10 cellular contexts compared by ENCODE assay signal in genomic region chr1:36124404-36125128, GRCh38. TPM values are rescaled to one million over a fixed set of nuclear protein-coding genes. Genes with fewer than 3 reads are reported as not detected.
DNase-seq lines count a peak whose midpoint lies in the region; ATAC-seq and TF ChIP-seq lines count a peak whose summit lies in the region.
"Had no signal": no experiment of that assay in that cellular context is flagged by ENCODE, and none has a peak within 500 bp of the region (broad histone marks: within the 10 kb centered on the region; RNA-seq: fewer than 3 reads in every experiment).

No MANE protein-coding gene starts in this region.

- H3K36me3 Mint-ChIP-seq in activated naive CD8-positive, alpha-beta T cell treated with anti-CD3 and anti-CD28 coated beads for 36 hours: no peaks in the 10 kb centered on the region

- H3K27ac ChIP-seq in HUES48 (ENCODE audit: low read depth, low read length) (no peak overlapping the region), stomach (peak overlapping the region in 3 of 5 donors; percentile 69 to 81 (median 75))

- no peaks in the 10 kb centered on the region for H3K36me3 ChIP-seq in HUES48 (ENCODE audit: control insufficient read depth, insufficient read depth, low read length)
- no peaks in the 10 kb centered on the region for H3K36me3 ChIP-seq in stomach

- H3K4me1 ChIP-seq in HUES48 (ENCODE audit: control insufficient read depth, insufficient read depth, low read length) (no peaks in the 10 kb centered on the region), stomach (peaks cover 6 to 57% (median 29%) of the 10 kb centered on the region in 4 donors)

- peak overlapping the region; percentile 67 for H3K4me3 Mint-ChIP-seq in activated naive CD8-positive, alpha-beta T cell treated with anti-CD3 and anti-CD28 coated beads for 36 hours

- TF ChIP-seq CTCF in stomach (IDR thresholded peaks at IDR 0.05): no peak

- TF ChIP-seq EP300 in stomach (IDR thresholded peaks at IDR 0.05): no peak

- H3K4me1 Mint-ChIP-seq in activated naive CD8-positive, alpha-beta T cell treated with anti-CD3 and anti-CD28 coated beads for 36 hours: peaks cover 29% of the 10 kb centered on the region

- no peaks in the 10 kb centered on the region for H3K9me3 ChIP-seq in HUES48 (ENCODE audit: control insufficient read depth, insufficient read depth, low read length)
- H3K9me3 ChIP-seq in stomach: no peaks in the 10 kb centered on the region

- intact Hi-C loops in stomach (cut with DNase I; ENCODE audit: low total_unique reads) (no loop called here), left colon (cut with DNase I, micrococcal nuclease) (no loop called here)

- no peak for TF ChIP-seq POLR2A in stomach (IDR thresholded peaks at IDR 0.05)

- 19 to 52% (median 29%) methylated on average over 11 to 42 of the region's 42 CpGs for WGBS in stomach, 5 donors

- H3K27me3 ChIP-seq in HUES48 (ENCODE audit: control insufficient read depth, insufficient read depth, low read length): peaks cover 36% of the 10 kb centered on the region
- H3K27me3 ChIP-seq in stomach: peaks cover 0 to 25% (median 17%) of the 10 kb centered on the region in 3 donors

- H3K27ac Mint-ChIP-seq in activated naive CD8-positive, alpha-beta T cell treated with anti-CD3 and anti-CD28 coated beads for 36 hours: no peak overlapping the region

- peaks cover 30% of the 10 kb centered on the region for H3K27me3 Mint-ChIP-seq in activated naive CD8-positive, alpha-beta T cell treated with anti-CD3 and anti-CD28 coated beads for 36 hours

- H3K4me3 ChIP-seq in HUES48 (ENCODE audit: low read depth, low read length): peak overlapping the region; percentile 34; the same call in 1 of the 2 replicates
- peak overlapping the region; percentile 36 to 50 (median 49) for H3K4me3 ChIP-seq in stomach

- no peak for ATAC-seq in left colon

- DNase-seq in activated naive CD8-positive, alpha-beta T cell treated with anti-CD3 and anti-CD28 coated beads for 36 hours: no peak
- DNase-seq in iPS-NIHi11 (ENCODE audit: low spot score) (peak; percentile 33), stomach (no peak), left colon (no peak), NCI-H2081 (lab: John Stamatoyannopoulos, UW) (no peak), LoVo (ENCODE audit: low spot score) (no peak)
- DNase-seq: GF-D8, KBM-7, NCI-H510A had no signal

- no peak overlapping the region for H3K9ac ChIP-seq in HUES48 (ENCODE audit: low read depth, low read length)

- H3K9me3 Mint-ChIP-seq in activated naive CD8-positive, alpha-beta T cell treated with anti-CD3 and anti-CD28 coated beads for 36 hours: no peaks in the 10 kb centered on the region

RNA-seq across cellular contexts. Expression of gene COL8A2, which starts 0.5 kb away (rescaled TPM):
- 1 to 10 TPM; 1.8 to 1.9 TPM for total RNA-seq in activated naive CD8-positive, alpha-beta T cell treated with anti-CD3 and anti-CD28 coated beads for 36 hours
- total RNA-seq in stomach (10 to 100 TPM in 1 of 5 donors, 1 to 10 TPM in 4; 3.5 to 19.2 (median 5.5) TPM), left colon (1 to 10 TPM in 1 of 2 donors, under 1 TPM in 1; 0.55 to 1.8 TPM)
- 1 to 10 TPM in 2 of 3 donors, under 1 TPM in 1; 0.92 to 5.0 (median 2.0) TPM for polyA plus RNA-seq in stomach

RNA-seq across cellular contexts. Expression of gene TRAPPC3, which starts 24.7 kb away (rescaled TPM):
- 10 to 100 TPM; 58.0 to 59.4 TPM for total RNA-seq in activated naive CD8-positive, alpha-beta T cell treated with anti-CD3 and anti-CD28 coated beads for 36 hours
- total RNA-seq in stomach (10 to 100 TPM in 4 of 5 donors, 1 to 10 TPM in 1; 8.9 to 63.9 (median 19.8) TPM), left colon (10 to 100 TPM; 62.4 to 63.0 TPM)
- 10 to 100 TPM; 61.1 to 64.0 (median 62.8) TPM for polyA plus RNA-seq in stomach

RNA-seq across cellular contexts. Expression of gene MAP7D1, which starts 31.4 kb away (rescaled TPM):
- total RNA-seq in activated naive CD8-positive, alpha-beta T cell treated with anti-CD3 and anti-CD28 coated beads for 36 hours: 100 to 1,000 TPM; 158 to 168 TPM
- total RNA-seq in stomach: 100 to 1,000 TPM in 2 of 5 donors, 10 to 100 TPM in 3; 14.6 to 164 (median 40.3) TPM
- 10 to 100 TPM; 36.7 to 42.8 (median 42.4) TPM for polyA plus RNA-seq in stomach
- total RNA-seq in left colon: 10 to 100 TPM; 38.3 to 62.5 TPM

RNA-seq across cellular contexts. Expression of gene ADPRS, which starts 35.9 kb away (rescaled TPM):
- 10 to 100 TPM; 47.0 to 48.7 TPM for total RNA-seq in activated naive CD8-positive, alpha-beta T cell treated with anti-CD3 and anti-CD28 coated beads for 36 hours
- total RNA-seq in stomach: 10 to 100 TPM in 3 of 5 donors, 1 to 10 TPM in 2; 1.8 to 15.1 (median 11.6) TPM
- polyA plus RNA-seq in stomach: 10 to 100 TPM; 21.3 to 27.5 (median 24.7) TPM
- 10 to 100 TPM; 22.2 to 22.3 TPM for total RNA-seq in left colon

RNA-seq across cellular contexts. Expression of gene TEKT2, which starts 40.7 kb away (rescaled TPM):
- under 1 TPM in 1 of 2 experiments, not detected in 1; 0.19 TPM for total RNA-seq in activated naive CD8-positive, alpha-beta T cell treated with anti-CD3 and anti-CD28 coated beads for 36 hours
- total RNA-seq in stomach (not detected), left colon (not detected)
- polyA plus RNA-seq in stomach: under 1 TPM; 0.25 to 0.76 (median 0.60) TPM
